9 cellular contexts compared by ENCODE assay signal in genomic region chr5:36728697-36729543, GRCh38.
DNase-seq lines count a peak whose midpoint lies in the region; ATAC-seq and TF ChIP-seq lines count a peak whose summit lies in the region.
"Had no signal": no experiment of that assay in that cellular context is flagged by ENCODE, and none has a peak within 500 bp of the region (broad histone marks: within the 10 kb centered on the region; RNA-seq: fewer than 3 reads in every experiment).

No MANE protein-coding gene starts in this region.

- H3K9me2 ChIP-seq in GM23248 (ENCODE audit: insufficient read depth): no peaks in the 10 kb centered on the region

- TF ChIP-seq CTCF in spleen (IDR thresholded peaks at IDR 0.05 in 8 of 11, conservative IDR thresholded peaks at IDR 0.05 in 3 of 11): peak; percentile 13 to 77 (median 54)

- H3K36me3 ChIP-seq in GM23248 (ENCODE audit: low read depth) (no peaks in the 10 kb centered on the region), adipocyte (ENCODE audit: control insufficient read depth, insufficient read depth, low read length, severe bottlenecking) (no peaks in the 10 kb centered on the region), spleen (no peaks in the 10 kb centered on the region)

- in situ Hi-C loops in GM23248 (cut with MboI): no loop called here

- no peaks in the 10 kb centered on the region for H4K20me1 ChIP-seq in GM23248 (ENCODE audit: insufficient read depth)

- no peak overlapping the region for H3K4me3 ChIP-seq in GM23248
- H3K4me3 ChIP-seq in adipocyte (ENCODE audit: low read length): no peak overlapping the region
- H3K4me3 ChIP-seq in spleen: no peak overlapping the region

- WGBS in GM23248 (ENCODE audit: low coverage in 1 of 2, low lambda C conversion rate in 2 of 2, missing lambda C conversion rate in 2 of 2), 2 experiments: 20 to 21% methylated on average over 6 of the region's 6 CpGs
- WGBS in spleen, 5 donors: 38 to 42% (median 40%) methylated on average over 6 of the region's 6 CpGs

- H3K4me1 ChIP-seq in GM23248 (ENCODE audit: insufficient read depth) (no peaks in the 10 kb centered on the region), adipocyte (ENCODE audit: control insufficient read depth, insufficient read depth, low read length) (no peaks in the 10 kb centered on the region), spleen (peaks cover 0 to 28% (median 17%) of the 10 kb centered on the region in 6 donors)

- intact Hi-C loops in spleen (cut with DNase I; ENCODE audit: low total_unique reads): loop anchor here (5.0 kb wide), 2 partner anchors 143 to 278 kb away; no protein-coding TSS in a partner anchor

- H3K79me2 ChIP-seq in GM23248 (ENCODE audit: insufficient read depth): no peaks in the 10 kb centered on the region

- H3K27me3 ChIP-seq in GM23248 (replicated peaks; ENCODE audit: insufficient read depth) (peaks cover 5% of the 10 kb centered on the region), adipocyte (replicated peaks; ENCODE audit: control insufficient read depth, insufficient read depth, low read length) (peaks cover 16% of the 10 kb centered on the region), spleen (replicated peaks in 1 of 7) (no peaks in the 10 kb centered on the region)

- DNase-seq in CMK (ENCODE audit: low read depth) (peak; percentile 67), GM23248 (peak; percentile 76), NCI-H226 (peak; percentile 22), adipocyte (ENCODE audit: low read depth) (peak; percentile 91), hepatic stellate cell (ENCODE audit: low spot score) (peak; percentile 46), spleen (no peak)
- DNase-seq: right cardiac atrium had no signal

- H3K27ac ChIP-seq in GM23248 (no peak overlapping the region), spleen (no peak overlapping the region)

- no peak overlapping the region for H3K4me2 ChIP-seq in GM23248 (ENCODE audit: unreplicated experiment)

- no peak for TF ChIP-seq POLR2A in spleen (IDR thresholded peaks at IDR 0.05)

- H3K9me3 ChIP-seq in GM23248 (ENCODE audit: low read depth) (no peaks in the 10 kb centered on the region), adipocyte (ENCODE audit: control insufficient read depth, low read length) (no peaks in the 10 kb centered on the region), spleen (no peaks in the 10 kb centered on the region)

- H2AFZ ChIP-seq in GM23248: no peak overlapping the region; the same call in 1 of the 2 replicates

- no peaks in the 10 kb centered on the region for H3F3A ChIP-seq in GM23248 (ENCODE audit: insufficient read depth)

- H3K9ac ChIP-seq in GM23248 (no peak overlapping the region), adipocyte (ENCODE audit: low read length) (peak overlapping the region; percentile 13)

- no peak for ATAC-seq in HG02885 (IDR thresholded peaks at IDR 0.05; ENCODE audit: poor library complexity, unreplicated experiment)
- no peak for ATAC-seq in GM21423 (IDR thresholded peaks at IDR 0.05; ENCODE audit: unreplicated experiment)
